9 cellular contexts compared by ENCODE assay signal in genomic region chr9:89498845-89499480, GRCh38. TPM values are rescaled to one million over a fixed set of nuclear protein-coding genes. Genes with fewer than 3 reads are reported as not detected.
DNase-seq lines count a peak whose midpoint lies in the region; ATAC-seq lines count a peak whose summit lies in the region.
"Had no signal": no experiment of that assay in that cellular context is flagged by ENCODE, and none has a peak within 500 bp of the region (broad histone marks: within the 10 kb centered on the region; RNA-seq: fewer than 3 reads in every experiment).

No MANE protein-coding gene starts in this region.

- H3K27ac ChIP-seq in layer of hippocampus (ENCODE audit: low read depth, low read length): peak overlapping the region; percentile 72

- DNase-seq in CD1c-positive myeloid dendritic cell (ENCODE audit: extremely low spot score) (peak; percentile 34), T-cell (peak in 24 of 34 experiments; percentile 34 to 62 (median 40)), putamen (ENCODE audit: low spot score) (no peak), C1 segment of cervical spinal cord (lab: John Stamatoyannopoulos, UW) (no peak), NCI-H2081 (lab: John Stamatoyannopoulos, UW) (no peak)
- DNase-seq: left cardiac atrium had no signal

- peak; percentile 33 for ATAC-seq in GM19438 (IDR thresholded peaks at IDR 0.05; ENCODE audit: low read depth, unreplicated experiment)
- ATAC-seq in T-cell (replicated peaks in 1 of 4): peak; percentile 22 to 48 (median 31)
- ATAC-seq in HG03139 (IDR thresholded peaks at IDR 0.05; ENCODE audit: unreplicated experiment): no peak

- H3K27me3 Mint-ChIP-seq in T-cell: no peaks in the 10 kb centered on the region

- CTCF ChIA-PET in T-cell (lab: Charles Lee): interaction anchor here in 1 of 2 donors (1.2 to 1.8 kb wide), 3 partner anchors 9 to 70 kb away, joined by 6 to 8 read pairs (median 6); no protein-coding TSS in a partner anchor

- POLR2A ChIA-PET in T-cell (lab: Charles Lee): interaction anchor here (0.6 to 0.7 kb wide), 4 partner anchors 12 to 1531 kb away, joined by 3 to 4 read pairs (median 4); no protein-coding TSS in a partner anchor

- peaks cover 77 to 92% (median 88%) of the 10 kb centered on the region in 3 donors for H3K4me1 Mint-ChIP-seq in T-cell

- H3K4me3 Mint-ChIP-seq in T-cell: peak overlapping the region; percentile 89 to 96 (median 92)

- no peaks in the 10 kb centered on the region for H3K27me3 ChIP-seq in layer of hippocampus (ENCODE audit: control insufficient read depth, insufficient read depth, low read length)

- peak overlapping the region; percentile 91 to 96 for H3K27ac Mint-ChIP-seq in T-cell

- no peaks in the 10 kb centered on the region for H3K36me3 Mint-ChIP-seq in T-cell

- no peaks in the 10 kb centered on the region for H3K9me3 Mint-ChIP-seq in T-cell

RNA-seq across cellular contexts. Expression of gene SEMA4D, which starts 1.1 kb away (rescaled TPM):
- 100 to 1,000 TPM; 347 to 585 (median 434) TPM for total RNA-seq in T-cell

Comparison
In these comparisons a context has a peak if more than half of its experiments do, and no peak if none do; other contexts are left out.
1. DNase-seq: peak in CD1c-positive myeloid dendritic cell (single experiment) and T-cell (24 of 34); none in putamen (single experiment), C1 segment of cervical spinal cord (0 of 14) and NCI-H2081 (0 of 2).